7 cellular contexts compared by ENCODE assay signal in the genomic region with DNA sequence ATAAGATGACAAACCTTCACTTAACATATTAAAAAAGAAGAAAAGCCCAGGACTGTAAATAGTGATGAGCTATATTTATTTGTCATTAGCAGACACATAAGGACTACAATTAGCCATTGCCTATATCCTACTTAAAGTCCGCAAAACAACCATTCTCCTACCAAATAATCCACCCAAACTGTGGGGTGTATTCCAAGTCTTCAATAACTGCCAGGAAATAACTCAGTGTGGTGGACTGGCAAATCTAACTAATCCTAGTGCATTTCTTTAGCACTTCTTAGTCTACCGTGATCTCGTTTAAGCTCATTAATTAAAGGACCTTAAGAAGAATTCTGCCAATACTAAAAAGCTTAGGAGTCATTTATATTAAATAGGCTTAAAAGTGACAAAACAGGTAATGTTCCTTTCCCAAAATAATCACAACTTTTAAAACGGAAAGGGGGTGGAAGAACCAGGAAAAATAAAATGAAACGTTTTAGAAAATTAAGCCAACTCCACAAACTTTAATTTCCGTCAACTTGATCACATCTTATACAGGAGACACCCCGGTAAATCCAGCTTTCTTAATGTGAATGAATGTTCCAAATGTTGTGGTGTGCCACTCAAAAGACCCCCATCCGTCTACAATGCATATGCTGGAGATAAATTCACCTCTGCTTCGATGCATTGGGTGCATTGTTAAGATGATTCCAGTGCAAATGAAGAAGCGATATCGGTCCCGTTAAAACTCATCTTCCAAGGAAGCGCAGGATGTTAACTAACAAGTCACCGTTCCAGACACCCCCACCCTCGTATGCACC. TPM values are rescaled to one million over a fixed set of nuclear protein-coding genes. Genes with fewer than 3 reads are reported as not detected.
A peak's percentile ranks its signal among the peaks of the same experiment; 100 is the strongest.
DNase-seq lines count a peak whose midpoint lies in the region; ATAC-seq and TF ChIP-seq lines count a peak whose summit lies in the region.

No MANE protein-coding gene starts in this region.

- H3K27ac ChIP-seq in HUES48 (ENCODE audit: low read depth, low read length) (peak overlapping the region; percentile 37), smooth muscle cell (ENCODE audit: low read depth) (no peak overlapping the region)

- peak overlapping the region; percentile 64 for H3K9ac ChIP-seq in HUES48 (ENCODE audit: low read depth, low read length)
- no peak overlapping the region for H3K9ac ChIP-seq in smooth muscle cell (ENCODE audit: low read depth)

- H3K4me3 ChIP-seq in HUES48 (ENCODE audit: low read depth, low read length), result peak overlapping the region; percentile 94
- peak overlapping the region; percentile 64 for H3K4me3 ChIP-seq in iPS-18c (ENCODE audit: insufficient read depth, low read depth, low read length)
- peak overlapping the region; percentile 90 for H3K4me3 ChIP-seq in smooth muscle cell

- peak overlapping the region; percentile 98 for H2AFZ ChIP-seq in smooth muscle cell (ENCODE audit: low read depth)

- TF ChIP-seq CTCF in smooth muscle cell (IDR thresholded peaks at IDR 0.05; ENCODE audit: borderline replicate concordance, insufficient read depth, poor library complexity, severe bottlenecking), result no peak

- DNase-seq in SK-N-DZ (ENCODE audit: low spot score) (peak; percentile 15), smooth muscle cell (lab: John Stamatoyannopoulos, UW; ENCODE audit: unreplicated experiment) (no peak)
- no peak for DNase-seq in activated CD8-positive, alpha-beta memory T cell treated with anti-CD3 and anti-CD28 coated beads, Interleukin-2, amount 50 U/mL, for 4 hours

- H3K4me1 ChIP-seq in HUES48 (ENCODE audit: control insufficient read depth, insufficient read depth, low read length), result peaks cover 20% of the 10 kb centered on the region
- no peaks in the 10 kb centered on the region for H3K4me1 ChIP-seq in smooth muscle cell (ENCODE audit: low read depth)

- H3K27me3 ChIP-seq in HUES48 (ENCODE audit: control insufficient read depth, insufficient read depth, low read length) (peaks cover 14% of the 10 kb centered on the region; the same call in 1 of the 2 replicates), smooth muscle cell (ENCODE audit: low read depth) (peaks cover 45% of the 10 kb centered on the region)

- no peaks in the 10 kb centered on the region for H4K20me1 ChIP-seq in smooth muscle cell (ENCODE audit: low read depth)

- 12% methylated on average over 15 of the region's 15 CpGs for WGBS in smooth muscle cell (ENCODE audit: low lambda C conversion rate)

- no peaks in the 10 kb centered on the region for H3K9me3 ChIP-seq in HUES48 (ENCODE audit: control insufficient read depth, insufficient read depth, low read length)
- H3K9me3 ChIP-seq in iPS-18c (ENCODE audit: control insufficient read depth, insufficient read depth, low read length), result peaks cover 2% of the 10 kb centered on the region
- H3K9me3 ChIP-seq in smooth muscle cell (replicated peaks; ENCODE audit: low read depth), result no peaks in the 10 kb centered on the region

- H3F3A ChIP-seq in smooth muscle cell (ENCODE audit: low read depth), result no peaks in the 10 kb centered on the region

- H3K36me3 ChIP-seq in HUES48 (ENCODE audit: control insufficient read depth, insufficient read depth, low read length) (no peaks in the 10 kb centered on the region), smooth muscle cell (ENCODE audit: low read depth) (no peaks in the 10 kb centered on the region)

- no peak for ATAC-seq in GM21367 (IDR thresholded peaks at IDR 0.05; ENCODE audit: unreplicated experiment)
- no peak for ATAC-seq in HG02798 (IDR thresholded peaks at IDR 0.05; ENCODE audit: poor library complexity, unreplicated experiment)

- H3K4me2 ChIP-seq in smooth muscle cell, result peak overlapping the region; percentile 92

- no peaks in the 10 kb centered on the region for H3K79me2 ChIP-seq in smooth muscle cell (ENCODE audit: low read depth)

RNA-seq across cellular contexts. Expression of gene NOVA1, which starts 1.7 kb away (rescaled TPM):
- 5.0 and 5.1 TPM in 2 replicates for polyA plus RNA-seq in SK-N-DZ (2014; cell fraction: cytosol; rRNA removed)
- 5.0 and 9.1 TPM in 2 replicates for polyA plus RNA-seq in SK-N-DZ (2014; cell fraction: nucleus; rRNA removed)
- total RNA-seq in smooth muscle cell, result 1.0 and 4.6 TPM in 2 replicates
- 0.98 and 1.2 TPM in 2 replicates for polyA plus RNA-seq in smooth muscle cell
